Comparison of ENCODE assay signal across 1 cellular context in genomic region chr6:27772261-27773001, GRCh38.
TF ChIP-seq lines count a peak whose summit lies in the region.

No MANE protein-coding gene starts in this region.

TF ChIP-seq in HepG2, 621 proteins besides CTCF, POLR2A, EP300 and RAD21 (continued from another document and continues in another):
- TF ChIP-seq SNAPC4 (CRISPR knock-in tag; IDR thresholded peaks at IDR 0.05), result 0 out of 2 replicates have a peak, but pooled peaks have one; percentile 63
- no peak for TF ChIP-seq MBNL3 (CRISPR knock-in tag; conservative IDR thresholded peaks at IDR 0.05)
- TF ChIP-seq TFAP4 (IDR thresholded peaks at IDR 0.05; ENCODE audit: borderline replicate concordance, low read depth), result peak; percentile 98
- TF ChIP-seq DMTF1 (CRISPR knock-in tag; IDR thresholded peaks at IDR 0.05), result no peak
- peak; percentile 75; the same call in 1 of the 2 replicates for TF ChIP-seq TOE1 (CRISPR knock-in tag; IDR thresholded peaks at IDR 0.05)
- TF ChIP-seq HNRNPUL1 (IDR thresholded peaks at IDR 0.05; ENCODE audit: low read depth, low read length), result no peak
- TF ChIP-seq ZNF451 (CRISPR knock-in tag; IDR thresholded peaks at IDR 0.05), result peak; percentile 48; the same call in 1 of the 2 replicates
- TF ChIP-seq ZNF800 (CRISPR knock-in tag; IDR thresholded peaks at IDR 0.05), result 0 out of 2 replicates have a peak, but pooled peaks have one; percentile 57
- peak; percentile 98 for TF ChIP-seq KDM2A (CRISPR knock-in tag; IDR thresholded peaks at IDR 0.05; ENCODE audit: borderline replicate concordance, low read depth)
- peak; percentile 68 for TF ChIP-seq ZNF605 (CRISPR knock-in tag; IDR thresholded peaks at IDR 0.05)
- TF ChIP-seq NRL (CRISPR knock-in tag; IDR thresholded peaks at IDR 0.05; ENCODE audit: borderline replicate concordance), result peak; percentile 96
- no peak for TF ChIP-seq REXO4 (CRISPR knock-in tag; IDR thresholded peaks at IDR 0.05; ENCODE audit: borderline replicate concordance)
- TF ChIP-seq PLRG1 (conservative IDR thresholded peaks at IDR 0.05), result no peak
- no peak for TF ChIP-seq ZNF3 (CRISPR knock-in tag; IDR thresholded peaks at IDR 0.05)
- TF ChIP-seq ZNF614 (CRISPR knock-in tag; IDR thresholded peaks at IDR 0.05; ENCODE audit: borderline replicate concordance), result peak; percentile 74; the same call in 1 of the 2 replicates
- TF ChIP-seq ZXDC (CRISPR knock-in tag; IDR thresholded peaks at IDR 0.05), result peak; percentile 86; the same call in 1 of the 2 replicates
- no peak for TF ChIP-seq ZNF10 (CRISPR knock-in tag; IDR thresholded peaks at IDR 0.05; ENCODE audit: borderline replicate concordance, low read depth)
- peak; percentile 46; the same call in 1 of the 2 replicates for TF ChIP-seq ZNF264 (CRISPR knock-in tag; IDR thresholded peaks at IDR 0.05)
- TF ChIP-seq ZKSCAN1 (IDR thresholded peaks at IDR 0.05; ENCODE audit: low read length), result peak; percentile 23; the same call in 1 of the 2 replicates
- TF ChIP-seq KLF13 (CRISPR knock-in tag; IDR thresholded peaks at IDR 0.05), result no peak
- TF ChIP-seq SIN3A (IDR thresholded peaks at IDR 0.05; ENCODE audit: borderline replicate concordance, low read depth, low read length), result no peak
- peak; percentile 69; the same call in 1 of the 2 replicates for TF ChIP-seq ZNF782 (CRISPR knock-in tag; IDR thresholded peaks at IDR 0.05; ENCODE audit: borderline replicate concordance)
- peak; percentile 63 for TF ChIP-seq NCOA2 (CRISPR knock-in tag; IDR thresholded peaks at IDR 0.05)
- TF ChIP-seq GABPB1 (CRISPR knock-in tag; IDR thresholded peaks at IDR 0.05), result peak; percentile 83
- TF ChIP-seq ZNF274 (CRISPR knock-in tag; IDR thresholded peaks at IDR 0.05), result peak; percentile 92
- TF ChIP-seq CREB1 (IDR thresholded peaks at IDR 0.05), result no peak
- TF ChIP-seq CREB1 (CRISPR knock-in tag; IDR thresholded peaks at IDR 0.05), result peak; percentile 47
- TF ChIP-seq ZNF556 (CRISPR knock-in tag; IDR thresholded peaks at IDR 0.05; ENCODE audit: borderline replicate concordance), result peak; percentile 77; the same call in 1 of the 2 replicates
- peak; percentile 90 for TF ChIP-seq ELF3 (CRISPR knock-in tag; IDR thresholded peaks at IDR 0.05)
- peak; percentile 91 for TF ChIP-seq SALL1 (CRISPR knock-in tag; IDR thresholded peaks at IDR 0.05)
- peak; percentile 22; the same call in 1 of the 2 replicates for TF ChIP-seq RBAK (CRISPR knock-in tag; IDR thresholded peaks at IDR 0.05)
- TF ChIP-seq GATA4 (IDR thresholded peaks at IDR 0.05; ENCODE audit: borderline replicate concordance, low read depth), result no peak
- TF ChIP-seq NR0B2 (CRISPR knock-in tag; IDR thresholded peaks at IDR 0.05), result peak; percentile 80; the same call in 1 of the 2 replicates
- TF ChIP-seq FOXM1 (CRISPR knock-in tag; IDR thresholded peaks at IDR 0.05), result no peak
- peak; percentile 67 for TF ChIP-seq JARID2 (CRISPR knock-in tag; IDR thresholded peaks at IDR 0.05; ENCODE audit: insufficient replicate concordance)
- TF ChIP-seq ZNF564 (CRISPR knock-in tag; IDR thresholded peaks at IDR 0.05), result 0 out of 2 replicates have a peak, but pooled peaks have one; percentile 6
- no peak for TF ChIP-seq SRF (IDR thresholded peaks at IDR 0.05; ENCODE audit: low read depth, low read length)
- 0 out of 2 replicates have a peak, but pooled peaks have one; percentile 65 for TF ChIP-seq TOPORS (CRISPR knock-in tag; IDR thresholded peaks at IDR 0.05)
- TF ChIP-seq TCF7L2 (IDR thresholded peaks at IDR 0.05; ENCODE audit: low read depth, low read length), result no peak
- TF ChIP-seq ZNF576 (CRISPR knock-in tag; IDR thresholded peaks at IDR 0.05), result peak; percentile 93
- no peak for TF ChIP-seq ZZZ3 (CRISPR knock-in tag; IDR thresholded peaks at IDR 0.05; ENCODE audit: borderline replicate concordance)
- peak; percentile 89 for TF ChIP-seq ZGPAT (CRISPR knock-in tag; IDR thresholded peaks at IDR 0.05)
- no peak for TF ChIP-seq CC2D1A (CRISPR knock-in tag; IDR thresholded peaks at IDR 0.05)
- TF ChIP-seq MYNN (CRISPR knock-in tag; IDR thresholded peaks at IDR 0.05; ENCODE audit: low read depth), result no peak; the same call in 1 of the 2 replicates
- peak; percentile 98 for TF ChIP-seq ZFP1 (CRISPR knock-in tag; IDR thresholded peaks at IDR 0.05)
- no peak for TF ChIP-seq GABPA (IDR thresholded peaks at IDR 0.05; ENCODE audit: low read depth, low read length)
- TF ChIP-seq GABPA (CRISPR knock-in tag; IDR thresholded peaks at IDR 0.05; ENCODE audit: low read depth), result peak; percentile 49
- no peak for TF ChIP-seq E2F1 (CRISPR knock-in tag; IDR thresholded peaks at IDR 0.05)
- peak; percentile 76 for TF ChIP-seq RCOR2 (CRISPR knock-in tag; IDR thresholded peaks at IDR 0.05)
- TF ChIP-seq ZNF547 (CRISPR knock-in tag; IDR thresholded peaks at IDR 0.05), result peak; percentile 81; the same call in 1 of the 2 replicates
